ENCODE assay signal across 10 cellular contexts in the genomic region with DNA sequence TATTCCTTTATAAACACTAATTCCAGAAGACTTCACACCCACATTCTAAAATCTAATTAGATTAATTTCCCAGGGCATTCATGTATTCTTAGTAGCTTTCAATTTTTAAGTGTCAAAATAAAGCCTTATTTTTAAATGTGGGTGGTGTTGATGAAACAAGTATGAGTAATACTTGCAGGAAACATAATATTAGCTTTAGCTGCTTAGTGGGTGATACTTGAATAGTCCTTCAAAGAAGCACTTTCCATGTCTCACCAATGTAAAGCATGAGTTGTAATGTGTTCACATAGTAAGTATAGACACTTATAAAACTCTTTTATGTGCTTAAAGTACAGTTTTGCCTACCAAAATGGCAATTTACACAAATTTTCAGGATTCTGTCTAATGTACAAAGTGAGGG. TPM values are rescaled to one million over a fixed set of nuclear protein-coding genes. Genes with fewer than 3 reads are reported as not detected.
DNase-seq lines count a peak whose midpoint lies in the region; ATAC-seq lines count a peak whose summit lies in the region.
"Had no signal": no experiment of that assay in that cellular context is flagged by ENCODE, and none has a peak within 500 bp of the region (broad histone marks: within the 10 kb centered on the region; RNA-seq: fewer than 3 reads in every experiment).

No MANE protein-coding gene starts in this region.

- no peak overlapping the region for H3K4me3 ChIP-seq in right cardiac atrium (ENCODE audit: low read length)

- ATAC-seq in right cardiac atrium (peak; percentile 54 to 76), Right ventricle myocardium superior (ENCODE audit: poor library complexity) (no peak), HG03097 (IDR thresholded peaks at IDR 0.05; ENCODE audit: low FRiP score, unreplicated experiment) (no peak), HG03135 (IDR thresholded peaks at IDR 0.05; ENCODE audit: unreplicated experiment) (no peak)
- peak; percentile 40 for ATAC-seq in activated T-helper 17 cell treated with anti-CD3 and anti-CD28 coated beads, Interleukin-2, amount 50 U/mL, for 72 hours (replicated peaks)

- DNase-seq in right cardiac atrium (no peak), Right ventricle myocardium superior (no peak), iris pigment epithelial cell (ENCODE audit: low read depth) (peak; percentile 71), NCI-H1048 (lab: John Stamatoyannopoulos, UW) (no peak), NCI-H1436 (lab: John Stamatoyannopoulos, UW) (no peak)
- DNase-seq: NCI-H146, trophoblast cell had no signal

- peak overlapping the region; percentile 91 for H3K4me3 Mint-ChIP-seq in activated T-helper 17 cell treated with anti-CD3 and anti-CD28 coated beads, Interleukin-2, amount 50 U/mL, for 72 hours

- peak overlapping the region; percentile 99 for H3K27ac Mint-ChIP-seq in activated T-helper 17 cell treated with anti-CD3 and anti-CD28 coated beads, Interleukin-2, amount 50 U/mL, for 72 hours

- no peaks in the 10 kb centered on the region for H3K27me3 ChIP-seq in right cardiac atrium (ENCODE audit: control insufficient read depth, insufficient read depth)

- intact Hi-C loops in right cardiac atrium (cut with DNase I): no loop called here
- intact Hi-C loops in Right ventricle myocardium superior (cut with DNase I): no loop called here

- H3K9me3 Mint-ChIP-seq in activated T-helper 17 cell treated with anti-CD3 and anti-CD28 coated beads, Interleukin-2, amount 50 U/mL, for 72 hours: no peaks in the 10 kb centered on the region

- peaks cover 99% of the 10 kb centered on the region for H3K36me3 Mint-ChIP-seq in activated T-helper 17 cell treated with anti-CD3 and anti-CD28 coated beads, Interleukin-2, amount 50 U/mL, for 72 hours (ENCODE audit: low read depth)

- no peaks in the 10 kb centered on the region for H3K9me3 ChIP-seq in right cardiac atrium (ENCODE audit: control insufficient read depth, low read length)

- no peak overlapping the region for H3K27ac ChIP-seq in right cardiac atrium (ENCODE audit: low read length)

- H3K4me1 Mint-ChIP-seq in activated T-helper 17 cell treated with anti-CD3 and anti-CD28 coated beads, Interleukin-2, amount 50 U/mL, for 72 hours: peaks cover 43% of the 10 kb centered on the region

- no peaks in the 10 kb centered on the region for H3K27me3 Mint-ChIP-seq in activated T-helper 17 cell treated with anti-CD3 and anti-CD28 coated beads, Interleukin-2, amount 50 U/mL, for 72 hours

- H3K4me1 ChIP-seq in right cardiac atrium (ENCODE audit: control insufficient read depth, insufficient read depth, low read length): no peaks in the 10 kb centered on the region

RNA-seq across cellular contexts. Expression of a gene that starts 6.9 kb away (rescaled TPM):
- total RNA-seq in right cardiac atrium: 10 to 100 TPM; 26.2 to 27.5 (median 26.6) TPM
- 10.8 TPM for polyA plus RNA-seq in right cardiac atrium
- total RNA-seq in Right ventricle myocardium superior: 21.5 TPM
- total RNA-seq in activated T-helper 17 cell treated with anti-CD3 and anti-CD28 coated beads, Interleukin-2, amount 50 U/mL, for 72 hours: 100 to 1,000 TPM; 173 to 492 TPM

RNA-seq across cellular contexts. Expression of a gene that starts 17.6 kb away (rescaled TPM):
- total RNA-seq in right cardiac atrium (10 to 100 TPM; 23.2 to 29.5 (median 24.0) TPM), Right ventricle myocardium superior (20.4 TPM)
- 13.1 TPM for polyA plus RNA-seq in right cardiac atrium
- total RNA-seq in activated T-helper 17 cell treated with anti-CD3 and anti-CD28 coated beads, Interleukin-2, amount 50 U/mL, for 72 hours: 10 to 100 TPM; 28.1 to 32.6 TPM

Comparison
In these comparisons a context has a peak if more than half of its experiments do, and no peak if none do; other contexts are left out.
1. ATAC-seq: peak in right cardiac atrium (2 of 2) and activated T-helper 17 cell treated with anti-CD3 and anti-CD28 coated beads, Interleukin-2, amount 50 U/mL, for 72 hours (single experiment); none in Right ventricle myocardium superior (single experiment), HG03097 (single experiment) and HG03135 (single experiment).